Comparison of ENCODE assay signal across 8 cellular contexts in the genomic region with DNA sequence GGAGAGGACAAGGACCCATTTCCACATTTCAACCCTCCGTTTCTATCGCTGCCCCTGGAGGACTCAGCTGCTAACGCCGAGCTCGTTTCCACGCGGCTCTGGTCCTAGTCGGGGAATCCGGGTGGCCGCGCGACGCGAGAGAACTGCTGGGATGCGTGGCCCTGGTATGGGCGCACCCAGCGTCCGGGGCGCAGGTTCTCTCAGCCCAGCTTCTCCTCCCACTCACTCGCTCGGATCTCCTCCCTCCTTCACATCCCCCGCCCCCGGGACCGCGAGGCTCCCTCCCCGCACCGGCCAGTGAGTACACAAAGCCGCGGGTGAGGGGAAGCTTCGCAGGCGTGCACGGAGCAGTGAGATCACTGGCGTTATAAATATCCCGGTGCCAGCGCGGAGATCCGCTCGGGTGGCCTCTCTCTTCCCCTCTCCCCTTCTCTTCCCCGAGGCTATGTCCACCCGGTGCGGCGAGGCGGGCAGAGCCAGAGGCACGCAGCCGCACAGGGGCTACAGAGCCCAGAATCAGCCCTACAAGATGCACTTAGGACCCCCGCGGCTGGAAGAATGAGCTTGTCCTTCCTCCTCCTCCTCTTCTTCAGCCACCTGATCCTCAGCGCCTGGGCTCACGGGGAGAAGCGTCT. TPM values are rescaled to one million over a fixed set of nuclear protein-coding genes. Genes with fewer than 3 reads are reported as not detected.
DNase-seq lines count a peak whose midpoint lies in the region; ATAC-seq and TF ChIP-seq lines count a peak whose summit lies in the region.

A gene with protein sequence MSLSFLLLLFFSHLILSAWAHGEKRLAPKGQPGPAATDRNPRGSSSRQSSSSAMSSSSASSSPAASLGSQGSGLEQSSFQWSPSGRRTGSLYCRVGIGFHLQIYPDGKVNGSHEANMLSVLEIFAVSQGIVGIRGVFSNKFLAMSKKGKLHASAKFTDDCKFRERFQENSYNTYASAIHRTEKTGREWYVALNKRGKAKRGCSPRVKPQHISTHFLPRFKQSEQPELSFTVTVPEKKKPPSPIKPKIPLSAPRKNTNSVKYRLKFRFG (plus strand): TSS at position 398 of the 635 bp plus-strand sequence. CDS start 161 bp downstream, at position 559.

- peaks cover 26% of the 10 kb centered on the region for H3K4me1 Mint-ChIP-seq in mesothelial cell of epicardium

- H3K4me3 ChIP-seq in HL-60 (replicated peaks; ENCODE audit: insufficient read depth, low read length) (peak within 1 kb of the TSS; percentile 31), upper lobe of right lung (peak within 1 kb of the TSS; percentile 39)
- H3K4me3 ChIP-seq in effector memory CD4-positive, alpha-beta T cell (ENCODE audit: insufficient read depth, low read depth, low read length, poor library complexity, severe bottlenecking), result peak within 1 kb of the TSS; percentile 28

- no peaks in the 10 kb centered on the region for H3K36me3 Mint-ChIP-seq in mesothelial cell of epicardium

- H3K9me3 Mint-ChIP-seq in mesothelial cell of epicardium, result no peaks in the 10 kb centered on the region

- no peaks in the 10 kb centered on the region for H3K9me3 ChIP-seq in effector memory CD4-positive, alpha-beta T cell (ENCODE audit: control insufficient read depth, low read length)
- H3K9me3 ChIP-seq in upper lobe of right lung, result no peaks in the 10 kb centered on the region

- TF ChIP-seq CTCF in HL-60 (IDR thresholded peaks at IDR 0.05; ENCODE audit: insufficient read depth, low read length), result no peak
- TF ChIP-seq CTCF in mesothelial cell of epicardium (IDR thresholded peaks at IDR 0.05; ENCODE audit: unreplicated experiment), result no peak
- TF ChIP-seq CTCF in upper lobe of right lung (IDR thresholded peaks at IDR 0.05), result no peak

- H3K4me1 ChIP-seq in effector memory CD4-positive, alpha-beta T cell (ENCODE audit: control insufficient read depth, insufficient read depth, low read length, poor library complexity, severe bottlenecking), result peaks cover 18% of the 10 kb centered on the region
- H3K4me1 ChIP-seq in upper lobe of right lung, result peaks cover 15% of the 10 kb centered on the region

- H3K4me3 Mint-ChIP-seq in mesothelial cell of epicardium, result peak within 1 kb of the TSS; percentile 78

- H3K27ac Mint-ChIP-seq in mesothelial cell of epicardium, result no peak within 1 kb of the TSS

- peaks cover 100% of the 10 kb centered on the region for H3K27me3 Mint-ChIP-seq in mesothelial cell of epicardium (ENCODE audit: low read depth)

- H3K27me3 ChIP-seq in HL-60 (ENCODE audit: insufficient read depth, poor library complexity, severe bottlenecking) (peaks cover 46% of the 10 kb centered on the region), upper lobe of right lung (peaks cover 79% of the 10 kb centered on the region)
- H3K27me3 ChIP-seq in effector memory CD4-positive, alpha-beta T cell (replicated peaks; ENCODE audit: control insufficient read depth, insufficient read depth, low read length, poor library complexity, severe bottlenecking), result peaks cover 44% of the 10 kb centered on the region

- peak; percentile 16 to 42 for DNase-seq in NCI-H446 (lab: John Stamatoyannopoulos, UW)
- no peak for DNase-seq in NCI-H446 treated with DMSO at 0.1 percent for 48 hours (lab: John Stamatoyannopoulos, UW)
- peak; percentile 1 to 36 for DNase-seq in HL-60 (ENCODE audit: low read depth in 1 of 2, low spot score in 1 of 2)
- DNase-seq in SW 1271 (lab: John Stamatoyannopoulos, UW), result peak; percentile 26 to 27
- no peak for DNase-seq in effector memory CD4-positive, alpha-beta T cell
- peak in 1 of 2 experiments; percentile 62 for DNase-seq in mesothelial cell of epicardium (ENCODE audit: low spot score in 2 of 2, unreplicated experiment in 2 of 2)
- peak; percentile 67 for DNase-seq in upper lobe of right lung

- intact Hi-C loops in upper lobe of right lung (cut with DNase I), result no loop called here

- no peaks in the 10 kb centered on the region for H3K36me3 ChIP-seq in effector memory CD4-positive, alpha-beta T cell (ENCODE audit: control insufficient read depth, insufficient read depth, low read length)
- H3K36me3 ChIP-seq in upper lobe of right lung, result no peaks in the 10 kb centered on the region

- ATAC-seq in upper lobe of right lung (peak; percentile 52), GM18867 (IDR thresholded peaks at IDR 0.05; ENCODE audit: unreplicated experiment) (no peak)

- no peak within 1 kb of the TSS for H3K27ac ChIP-seq in HL-60 (replicated peaks)
- no peak within 1 kb of the TSS for H3K27ac ChIP-seq in effector memory CD4-positive, alpha-beta T cell (ENCODE audit: insufficient read depth, low read length, poor library complexity, severe bottlenecking)
- no peak within 1 kb of the TSS for H3K27ac ChIP-seq in upper lobe of right lung

RNA-seq across cellular contexts. Expression of the gene that starts here (rescaled TPM):
- total RNA-seq in mesothelial cell of epicardium (0.07 to 0.09 TPM (median 0.07 TPM) in 3 replicates), upper lobe of right lung (not detected)

Comparison
In these comparisons a context has a peak if more than half of its experiments do, and no peak if none do; other contexts are left out.
1. DNase-seq: peak in NCI-H446 (2 of 2), HL-60 (2 of 2) and SW 1271 (2 of 2); none in NCI-H446 treated with DMSO at 0.1 percent for 48 hours (single experiment) and effector memory CD4-positive, alpha-beta T cell (0 of 3).
2. Peak in DNase-seq, ATAC-seq and H3K4me3 ChIP-seq in upper lobe of right lung; RNA of the gene not detected or under 1 TPM.
3. Peak in every context shown above with its lines, with median percentiles within 50 percentile points of each other: H3K4me3 ChIP-seq.